Comparison of ENCODE assay signal across 8 cellular contexts in genomic region chrX:49053223-49054072, GRCh38. TPM values are rescaled to one million over a fixed set of nuclear protein-coding genes. Genes with fewer than 3 reads are reported as not detected.
DNase-seq lines count a peak whose midpoint lies in the region; ATAC-seq and TF ChIP-seq lines count a peak whose summit lies in the region.

No MANE protein-coding gene starts in this region.

- peak overlapping the region; percentile 48 for H3K4me3 ChIP-seq in LNCaP clone FGC (ENCODE audit: low read depth, low read length)

- DNase-seq in GM10248 (ENCODE audit: extremely low spot score) = peak; percentile 79
- DNase-seq in LNCaP clone FGC (ENCODE audit: low read depth) = no peak
- DNase-seq in T-helper 2 cell treated with Interferon-gamma antibody and Interleukin-4, amounts not matched to agents 5 μg/mL and 100 μg/mL, for 36 hours (ENCODE audit: low spot score) = peak; percentile 45
- peak; percentile 45 for DNase-seq in iris pigment epithelial cell (ENCODE audit: low read depth)
- DNase-seq in stimulated activated CD4-positive, alpha-beta T cell treated with anti-CD3 and anti-CD28 coated beads, Interleukin-15, amount 100 ng/mL, for 1 hour (ENCODE audit: low read depth in 1 of 2, low spot score in 1 of 2) = peak; percentile 39 to 40

- H3K27ac Mint-ChIP-seq in T-helper 2 cell treated with Interferon-gamma antibody and Interleukin-4, amounts not matched to agents 5 μg/mL and 100 μg/mL, for 36 hours = peak overlapping the region; percentile 90
- peak overlapping the region; percentile 71 to 96 (median 91) for H3K27ac Mint-ChIP-seq in brain

- H3K36me3 Mint-ChIP-seq in T-helper 2 cell treated with Interferon-gamma antibody and Interleukin-4, amounts not matched to agents 5 μg/mL and 100 μg/mL, for 36 hours (ENCODE audit: low read depth) = no peaks in the 10 kb centered on the region
- H3K36me3 Mint-ChIP-seq in brain = no peaks in the 10 kb centered on the region

- ATAC-seq in GM21367 (IDR thresholded peaks at IDR 0.05; ENCODE audit: unreplicated experiment) (no peak), GM19328 (IDR thresholded peaks at IDR 0.05; ENCODE audit: unreplicated experiment) (no peak)

- H3K4me1 Mint-ChIP-seq in T-helper 2 cell treated with Interferon-gamma antibody and Interleukin-4, amounts not matched to agents 5 μg/mL and 100 μg/mL, for 36 hours (ENCODE audit: low read depth) = peaks cover 21% of the 10 kb centered on the region
- H3K4me1 Mint-ChIP-seq in brain = peaks cover 22% of the 10 kb centered on the region

- TF ChIP-seq CTCF in GM10248 (IDR thresholded peaks at IDR 0.05; ENCODE audit: control extremely low read depth, extremely low read depth, low read depth, missing control alignments) (no peak), LNCaP clone FGC (IDR thresholded peaks at IDR 0.05; ENCODE audit: control insufficient read depth, extremely low read depth, insufficient read depth) (no peak), brain (conservative IDR thresholded peaks at IDR 0.05) (no peak)

- H3K27me3 Mint-ChIP-seq in T-helper 2 cell treated with Interferon-gamma antibody and Interleukin-4, amounts not matched to agents 5 μg/mL and 100 μg/mL, for 36 hours (ENCODE audit: low read depth) = no peaks in the 10 kb centered on the region
- H3K27me3 Mint-ChIP-seq in brain = peaks cover 9% of the 10 kb centered on the region

- H3K4me3 Mint-ChIP-seq in T-helper 2 cell treated with Interferon-gamma antibody and Interleukin-4, amounts not matched to agents 5 μg/mL and 100 μg/mL, for 36 hours = peak overlapping the region; percentile 81
- H3K4me3 Mint-ChIP-seq in brain = peak overlapping the region; percentile 85 to 97 (median 90)

- H3K9me3 Mint-ChIP-seq in T-helper 2 cell treated with Interferon-gamma antibody and Interleukin-4, amounts not matched to agents 5 μg/mL and 100 μg/mL, for 36 hours = no peaks in the 10 kb centered on the region
- H3K9me3 Mint-ChIP-seq in brain = peaks cover 0 to 26% (median 10%) of the 10 kb centered on the region in 5 experiments

- CTCF ChIA-PET in GM10248 (lab: Yijun Ruan, JAX) = interaction anchor here (1.1 kb wide), 1 partner anchor 10 kb away, joined by 3 read pairs; no protein-coding TSS in a partner anchor

- POLR2A ChIA-PET in GM10248 (lab: Yijun Ruan, JAX) = no interaction called here

RNA-seq across cellular contexts. Expression of gene CCDC120, which starts 5.4 kb away (rescaled TPM):
- polyA plus RNA-seq in brain (ENCODE audit: insufficient read depth, low read depth, low replicate concordance) = 6.9 TPM

RNA-seq across cellular contexts. Expression of gene TFE3, which starts 10.3 kb away (rescaled TPM):
- polyA plus RNA-seq in brain (ENCODE audit: insufficient read depth, low read depth, low replicate concordance) = 45.7 TPM

RNA-seq across cellular contexts. Expression of gene PRAF2, which starts 20.4 kb away (rescaled TPM):
- 167 TPM for polyA plus RNA-seq in brain (ENCODE audit: insufficient read depth, low read depth, low replicate concordance)

RNA-seq across cellular contexts. Expression of gene WDR45, which starts 26.2 kb away (rescaled TPM):
- 67.6 TPM for polyA plus RNA-seq in brain (ENCODE audit: insufficient read depth, low read depth, low replicate concordance)

RNA-seq across cellular contexts. Expression of gene GRIPAP1, which starts 51.4 kb away (rescaled TPM):
- polyA plus RNA-seq in brain (ENCODE audit: insufficient read depth, low read depth, low replicate concordance) = 51.1 TPM
